In genomic region chr4:82125863-82126297, GRCh38 we compare ENCODE assay signal across 1 cellular context.
TF ChIP-seq lines count a peak whose summit lies in the region.

No MANE protein-coding gene starts in this region.

TF ChIP-seq in K562, 482 proteins besides CTCF, POLR2A, EP300 and RAD21 (continued from another document):
- TF ChIP-seq TCF3 (CRISPR knock-in tag; IDR thresholded peaks at IDR 0.05) (no peak), IRF9 (tag; IDR thresholded peaks at IDR 0.05) (peak; percentile 20; the same call in 1 of the 2 replicates), XRCC3 (IDR thresholded peaks at IDR 0.05) (no peak), NCOR1 (IDR thresholded peaks at IDR 0.05) (no peak), SMAD2 (IDR thresholded peaks at IDR 0.05; ENCODE audit: low read depth, low read length) (no peak), SMAD4 (CRISPR knock-in tag; conservative IDR thresholded peaks at IDR 0.05) (peak; percentile 39; the same call in 1 of the 2 replicates), MEIS2 (IDR thresholded peaks at IDR 0.05; ENCODE audit: partially characterized antibody) (peak; percentile 99), CEBPB (tag; IDR thresholded peaks at IDR 0.05) (peak; percentile 57)
